8 cellular contexts compared by ENCODE assay signal in the genomic region with DNA sequence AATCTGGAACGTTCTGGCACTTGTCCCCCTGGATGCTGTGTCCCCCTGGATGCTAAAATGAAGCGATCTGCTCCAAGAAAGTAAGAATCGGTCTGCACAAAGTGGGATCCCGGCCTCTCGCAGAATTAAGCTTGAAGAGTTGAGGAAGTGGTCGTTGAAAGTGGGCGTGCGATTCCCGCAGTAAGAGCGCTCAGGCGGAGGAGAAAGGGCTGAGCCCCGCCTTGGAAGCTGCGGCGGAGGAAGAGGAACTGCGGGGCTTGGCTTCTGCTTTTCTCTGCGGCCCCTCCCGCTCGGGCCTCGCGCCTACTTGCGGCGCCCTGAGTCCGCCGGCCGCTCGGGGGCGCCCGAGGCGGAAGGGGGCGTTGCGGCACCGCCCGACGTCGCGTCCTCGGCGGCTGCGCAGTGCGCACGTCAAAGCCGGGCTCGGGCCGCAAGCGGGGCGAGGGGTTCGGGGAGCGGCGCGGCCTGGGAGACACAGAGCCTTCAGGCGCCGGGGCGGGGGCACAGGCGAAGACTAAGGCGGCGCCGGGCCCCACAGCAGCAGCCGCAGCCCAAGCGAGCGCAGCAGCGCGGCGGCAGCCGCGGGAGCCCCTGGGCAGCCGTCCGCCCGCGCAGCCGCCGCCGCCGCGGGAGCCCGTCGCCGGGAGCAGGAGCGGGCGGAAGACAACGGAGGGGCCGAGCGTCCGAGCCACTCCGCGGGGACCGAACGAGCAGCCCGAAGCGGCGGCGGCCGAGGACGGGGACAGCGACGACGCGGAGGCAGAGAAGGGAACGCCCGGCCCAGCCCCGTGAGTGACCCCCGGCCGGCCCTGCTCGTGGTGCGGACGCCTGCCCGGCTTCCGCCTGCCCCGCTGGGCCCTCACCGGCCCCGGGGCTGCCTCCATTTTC. TPM values are rescaled to one million over a fixed set of nuclear protein-coding genes. Genes with fewer than 3 reads are reported as not detected.
DNase-seq lines count a peak whose midpoint lies in the region; ATAC-seq and TF ChIP-seq lines count a peak whose summit lies in the region.

A gene (plus strand): TSS at position 400 of the 888 bp plus-strand sequence. CDS start 47,160 bp downstream, outside the sequence.

- H3K9me3 ChIP-seq in BE2C (no peaks in the 10 kb centered on the region), colonic mucosa (no peaks in the 10 kb centered on the region)

- ATAC-seq in HG03442 (IDR thresholded peaks at IDR 0.05; ENCODE audit: unreplicated experiment), result peak; percentile 80

- H3K36me3 ChIP-seq in BE2C (no peaks in the 10 kb centered on the region; the same call in 1 of the 2 replicates), colonic mucosa (no peaks in the 10 kb centered on the region)

- peak within 1 kb of the TSS; percentile 97 for H3K27ac ChIP-seq in colonic mucosa

- intact Hi-C loops in colonic mucosa (cut with DNase I), result loop anchor here (5.0 kb wide), 1 partner anchor 85 kb away; no protein-coding TSS in a partner anchor

- no peaks in the 10 kb centered on the region for H3K27me3 ChIP-seq in BE2C
- no peaks in the 10 kb centered on the region for H3K27me3 ChIP-seq in colonic mucosa

- TF ChIP-seq CTCF in BE2C (IDR thresholded peaks at IDR 0.05; ENCODE audit: low read depth, low read length) (peak; percentile 54), colonic mucosa (IDR thresholded peaks at IDR 0.05) (peak; percentile 74)

- DNase-seq in BE2C, result peak; percentile 92
- DNase-seq in GM19238 (ENCODE audit: insufficient read length, low spot score), result peak; percentile 88
- DNase-seq in NCI-H524 treated with DMSO at 0.1 percent for 48 hours (lab: John Stamatoyannopoulos, UW), result peak; percentile 57
- peak; percentile 89 for DNase-seq in activated CD4-positive, alpha-beta T cell treated with anti-CD3 and anti-CD28 coated beads for 48 hours
- DNase-seq in colonic mucosa, result peak; percentile 87
- peak; percentile 97 for DNase-seq in left kidney (ENCODE audit: low read depth, low spot score)
- DNase-seq in stimulated activated CD4-positive, alpha-beta T cell treated with anti-CD3 and anti-CD28 coated beads, Interleukin-2, amount 100 ng/mL, for 24 hours, result peak; percentile 87 to 90

- H3K4me1 ChIP-seq in BE2C (no peaks in the 10 kb centered on the region), colonic mucosa (peaks cover 10% of the 10 kb centered on the region)

- H3K4me3 ChIP-seq in BE2C (ENCODE audit: low read depth, low read length), result peak within 1 kb of the TSS; percentile 97
- H3K4me3 ChIP-seq in colonic mucosa, result peak within 1 kb of the TSS; percentile 98

- H3K9ac ChIP-seq in colonic mucosa (ENCODE audit: low read depth in 2 of 2, low read length in 2 of 2), result peak within 1 kb of the TSS; percentile 80 to 99

RNA-seq across cellular contexts. Expression of the gene that starts here (rescaled TPM):
- polyA plus RNA-seq in BE2C (2012; ENCODE audit: insufficient read depth, insufficient read length, low read depth), result 26.7 TPM
- total RNA-seq in colonic mucosa, result 100 to 1,000 TPM in 1 of 2 donors, 10 to 100 TPM in 1; 87.8 to 121 TPM

Comparison
In these comparisons a context has a peak if more than half of its experiments do, and no peak if none do; other contexts are left out.
1. Peak in every context shown above with its lines: DNase-seq, ATAC-seq, H3K4me3 ChIP-seq and H3K27ac ChIP-seq.